In genomic region chr10:24452030-24452429, GRCh38 we compare ENCODE assay signal across 22 cellular contexts.
"Had no signal": no experiment of that assay in that cellular context is flagged by ENCODE, and none has a peak within 500 bp of the region (broad histone marks: within the 10 kb centered on the region; RNA-seq: fewer than 3 reads in every experiment).

No MANE protein-coding gene starts in this region.

- H3K9me3 Mint-ChIP-seq: activated CD4-positive, alpha-beta T cell treated with anti-CD3 and anti-CD28 coated beads, Interleukin-2, amount 10 ng/mL, durations not matched to agents 7 days and 5 days; activated naive CD4-positive, alpha-beta T cell treated with anti-CD3 and anti-CD28 coated beads for 36 hours; activated naive CD8-positive, alpha-beta T cell treated with anti-CD3 and anti-CD28 coated beads, Interleukin-2, amount 10 ng/mL, durations not matched to agents 7 days and 5 days; endodermal cell; neural crest cell; T-helper 2 cell treated with Interferon-gamma antibody and Interleukin-4, amounts not matched to agents 5 μg/mL and 100 μg/mL, for 36 hours; type B pancreatic cell had no signal

- H3K9me3 ChIP-seq: esophagus squamous epithelium, left lung, thoracic aorta had no signal

- H3K27me3 ChIP-seq: esophagus squamous epithelium, left lung had no signal

- H3K36me3 Mint-ChIP-seq: activated naive CD8-positive, alpha-beta T cell treated with anti-CD3 and anti-CD28 coated beads, Interleukin-2, amount 10 ng/mL, durations not matched to agents 7 days and 5 days; naive thymus-derived CD4-positive, alpha-beta T cell had no signal

- H3K4me3 ChIP-seq: esophagus squamous epithelium, left lung, thoracic aorta had no signal

- H3K36me3 ChIP-seq: left lung, thoracic aorta had no signal

- H3K4me3 Mint-ChIP-seq: activated CD4-positive, alpha-beta T cell treated with anti-CD3 and anti-CD28 coated beads, Interleukin-2, amount 10 ng/mL, durations not matched to agents 7 days and 5 days; activated CD8-positive, alpha-beta T cell treated with anti-CD3 and anti-CD28 coated beads, Interleukin-2, amount 10 ng/mL, durations not matched to agents 7 days and 5 days; activated naive CD4-positive, alpha-beta T cell treated with anti-CD3 and anti-CD28 coated beads for 36 hours; activated naive CD8-positive, alpha-beta T cell treated with anti-CD3 and anti-CD28 coated beads, Interleukin-2, amount 10 ng/mL, durations not matched to agents 7 days and 5 days; endodermal cell; neural crest cell; T-helper 2 cell treated with Interferon-gamma antibody and Interleukin-4, amounts not matched to agents 5 μg/mL and 100 μg/mL, for 36 hours; type B pancreatic cell had no signal

- H3K27ac ChIP-seq: esophagus squamous epithelium, left lung, VCaP had no signal

- DNase-seq: activated CD8-positive, alpha-beta T cell treated with anti-CD3 and anti-CD28 coated beads, Interleukin-2, amount 10 ng/mL, durations not matched to agents 7 days and 5 days; activated naive CD8-positive, alpha-beta T cell treated with anti-CD3 and anti-CD28 coated beads, Interleukin-2, amount 10 ng/mL, durations not matched to agents 7 days and 5 days; amniotic stem cell; cerebellar nuclear complex; esophagus squamous epithelium; kidney; left lung; occipital lobe; stimulated activated CD4-positive, alpha-beta T cell treated with anti-CD3 and anti-CD28 coated beads, Interleukin-2, amount 100 ng/mL, for 48 hours; stimulated activated naive CD4-positive, alpha-beta T cell; SW 1271 had no signal

- H3K27ac Mint-ChIP-seq: activated CD4-positive, alpha-beta T cell treated with anti-CD3 and anti-CD28 coated beads, Interleukin-2, amount 10 ng/mL, durations not matched to agents 7 days and 5 days; activated CD8-positive, alpha-beta T cell treated with anti-CD3 and anti-CD28 coated beads, Interleukin-2, amount 10 ng/mL, durations not matched to agents 7 days and 5 days; activated naive CD4-positive, alpha-beta T cell treated with anti-CD3 and anti-CD28 coated beads for 36 hours; activated naive CD8-positive, alpha-beta T cell treated with anti-CD3 and anti-CD28 coated beads, Interleukin-2, amount 10 ng/mL, durations not matched to agents 7 days and 5 days; endodermal cell; naive thymus-derived CD4-positive, alpha-beta T cell; T-helper 2 cell treated with Interferon-gamma antibody and Interleukin-4, amounts not matched to agents 5 μg/mL and 100 μg/mL, for 36 hours; type B pancreatic cell had no signal

- ATAC-seq: activated CD4-positive, CD25-positive, alpha-beta regulatory T cell treated with anti-CD3 and anti-CD28 coated beads, Interleukin-2, amount 50 U/mL, for 24 hours; activated CD8-positive, alpha-beta T cell treated with anti-CD3 and anti-CD28 coated beads, Interleukin-2, amount 10 ng/mL, durations not matched to agents 7 days and 5 days; left lung; naive thymus-derived CD4-positive, alpha-beta T cell; sciatic nerve had no signal

- H3K27me3 Mint-ChIP-seq: type B pancreatic cell had no signal
